25 cellular contexts compared by ENCODE assay signal in genomic region chr12:91556909-91557308, GRCh38.
DNase-seq lines count a peak whose midpoint lies in the region; ATAC-seq and TF ChIP-seq lines count a peak whose summit lies in the region.
"Had no signal": no experiment of that assay in that cellular context is flagged by ENCODE, and none has a peak within 500 bp of the region (broad histone marks: within the 10 kb centered on the region; RNA-seq: fewer than 3 reads in every experiment).

No MANE protein-coding gene starts in this region.

- H3K36me3 ChIP-seq in left lung = no peaks in the 10 kb centered on the region
- H3K36me3 ChIP-seq: BLaER1 treated with 17β-estradiol and CSF1 and Interleukin-3, amounts not matched to agents 10 nM and 100 nM had no signal

- DNase-seq in ELF-1 (ENCODE audit: low read depth, low spot score) = peak; percentile 9
- peak; percentile 53 for DNase-seq in NCI-H69 (lab: John Stamatoyannopoulos, UW)
- no peak for DNase-seq in left lung
- no peak for DNase-seq in activated CD4-positive, CD25-positive, alpha-beta regulatory T cell (lab: John Stamatoyannopoulos, UW)
- DNase-seq in activated effector memory CD4-positive, alpha-beta T cell treated with Interleukin-2 at 50 U/mL for 16 hours = no peak
- DNase-seq: AML-193; CD4-positive, alpha-beta T cell; DMS79; GOT3; HCEC 1CT; Karpas-422; NCI-H1092; NCI-H1436; NCI-H187; NCI-H2081 treated with DMSO at 0.1 percent for 48 hours; NCI-H226; NCI-H524 treated with DMSO at 0.1 percent for 48 hours; NCI-H82; NK-92 treated with Interleukin-12 subunit alpha and Interleukin-12 subunit beta, amount 100 ng/mL, for 24 hours; PC-3 had no signal

- ATAC-seq in left lung (peak; percentile 54), GM19463 (IDR thresholded peaks at IDR 0.05; ENCODE audit: unreplicated experiment) (no peak), GM21529 (IDR thresholded peaks at IDR 0.05; ENCODE audit: unreplicated experiment) (no peak)
- ATAC-seq: A549, PC-3, SK-N-SH treated with all-trans-retinoic acid at 6 μM for 48 hours had no signal

- H3K27me3 ChIP-seq in left lung = no peaks in the 10 kb centered on the region
- H3K27me3 ChIP-seq: BLaER1 treated with 17β-estradiol and CSF1 and Interleukin-3, amounts not matched to agents 10 nM and 100 nM had no signal

- no peaks in the 10 kb centered on the region for H3K4me1 ChIP-seq in left lung
- H3K4me1 ChIP-seq: A549 had no signal

- no peak overlapping the region for H3K27ac ChIP-seq in left lung
- H3K27ac ChIP-seq: A549; BLaER1 treated with 17β-estradiol and CSF1 and Interleukin-3, amounts not matched to agents 10 nM and 100 nM had no signal

- no peak for TF ChIP-seq CTCF in left lung (IDR thresholded peaks at IDR 0.05)

- H3K4me3 ChIP-seq in left lung = no peak overlapping the region
- H3K4me3 ChIP-seq: A549; BLaER1 treated with 17β-estradiol and CSF1 and Interleukin-3, amounts not matched to agents 10 nM and 100 nM had no signal

- peaks cover 0 to 1% of the 10 kb centered on the region in 2 donors for H3K9me3 ChIP-seq in left lung
- H3K9me3 ChIP-seq: A549 had no signal

- intact Hi-C loops in left lung (cut with DNase I) = no loop called here

Comparison
In these comparisons a context has a peak if more than half of its experiments do, and no peak if none do; other contexts are left out.
1. DNase-seq: peak in ELF-1 (single experiment) and NCI-H69 (single experiment); none in left lung (0 of 2), activated CD4-positive, CD25-positive, alpha-beta regulatory T cell (0 of 4) and activated effector memory CD4-positive, alpha-beta T cell treated with Interleukin-2 at 50 U/mL for 16 hours (single experiment).